In the genomic region with DNA sequence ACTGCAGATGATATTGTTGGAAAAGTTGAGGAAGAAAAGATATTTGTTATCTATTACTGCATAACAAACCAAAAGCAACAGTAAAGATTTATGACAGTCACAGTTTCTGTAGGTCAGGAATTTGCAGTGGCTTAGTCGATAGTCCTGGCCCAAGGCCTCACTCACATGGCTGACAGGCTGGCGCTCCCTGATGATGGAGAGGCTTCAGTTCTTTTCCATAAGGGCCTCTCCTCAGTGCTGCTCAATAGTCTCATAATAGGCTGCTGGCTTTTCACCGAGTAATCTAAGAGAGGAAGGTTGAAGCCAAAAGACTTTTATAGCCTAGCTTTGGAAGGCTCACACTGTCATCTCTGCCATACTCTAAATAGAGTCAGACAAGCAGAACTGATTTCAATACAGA, we compare ENCODE assay signal across 7 cellular contexts. TPM values are rescaled to one million over a fixed set of nuclear protein-coding genes. Genes with fewer than 3 reads are reported as not detected.
DNase-seq lines count a peak whose midpoint lies in the region; ATAC-seq and TF ChIP-seq lines count a peak whose summit lies in the region.

No MANE protein-coding gene starts in this region.

- no peaks in the 10 kb centered on the region for H3K9me3 Mint-ChIP-seq in activated CD8-positive, alpha-beta T cell treated with anti-CD3 and anti-CD28 coated beads for 36 hours

- H3K27ac ChIP-seq in heart left ventricle (peak overlapping the region in 11 of 12 donors; percentile 32 to 84 (median 55)), testis (peak overlapping the region; percentile 29 to 65)

- CTCF ChIA-PET in activated CD8-positive, alpha-beta T cell treated with anti-CD3 and anti-CD28 coated beads for 36 hours (lab: Charles Lee), result no interaction called here

- no peak for TF ChIP-seq POLR2A in heart left ventricle (IDR thresholded peaks at IDR 0.05)
- TF ChIP-seq POLR2A in testis (IDR thresholded peaks at IDR 0.05), result no peak

- H3K4me1 ChIP-seq in heart left ventricle, result peaks cover 0 to 73% (median 49%) of the 10 kb centered on the region in 12 donors
- H3K4me1 ChIP-seq in testis, result peaks cover 36% of the 10 kb centered on the region

- peaks cover 0 to 9% (median 0%) of the 10 kb centered on the region in 9 donors for H3K36me3 ChIP-seq in heart left ventricle
- no peaks in the 10 kb centered on the region for H3K36me3 ChIP-seq in testis (ENCODE audit: low read depth, missing control alignments)

- peaks cover 70% of the 10 kb centered on the region for H3K4me1 Mint-ChIP-seq in activated CD8-positive, alpha-beta T cell treated with anti-CD3 and anti-CD28 coated beads for 36 hours (ENCODE audit: low read depth)

- WGBS in heart left ventricle, 4 donors, result 24 to 45% (median 37%) methylated on average over 3 of the region's 3 CpGs
- 30 to 32% methylated on average over 3 of the region's 3 CpGs for WGBS in testis, 2 donors

- no peak for TF ChIP-seq CTCF in heart left ventricle (IDR thresholded peaks at IDR 0.05)
- TF ChIP-seq CTCF in testis (IDR thresholded peaks at IDR 0.05), result no peak
- TF ChIP-seq CTCF in activated CD8-positive, alpha-beta T cell treated with anti-CD3 and anti-CD28 coated beads for 36 hours (IDR thresholded peaks at IDR 0.05), result no peak
- TF ChIP-seq CTCF in GM10266 (IDR thresholded peaks at IDR 0.05; ENCODE audit: control insufficient read depth, insufficient read depth, low read depth, missing control alignments), result no peak

- peak; percentile 74 to 91 (median 89) for ATAC-seq in heart left ventricle
- no peak for ATAC-seq in activated CD8-positive, alpha-beta T cell treated with anti-CD3 and anti-CD28 coated beads for 36 hours

- H3K27me3 ChIP-seq in heart left ventricle (no peaks in the 10 kb centered on the region), testis (no peaks in the 10 kb centered on the region)

- peak; percentile 3 for DNase-seq in EL
- peak; percentile 27 for DNase-seq in NCI-H2107 treated with DMSO at 0.1 percent for 48 hours (lab: John Stamatoyannopoulos, UW; ENCODE audit: unreplicated experiment)
- DNase-seq in heart left ventricle, result peak; percentile 18 to 59 (median 40)
- DNase-seq in testis, result no peak
- no peak for DNase-seq in AML-193 (lab: John Stamatoyannopoulos, UW)
- no peak for DNase-seq in activated CD8-positive, alpha-beta T cell treated with anti-CD3 and anti-CD28 coated beads for 36 hours
- no peak for DNase-seq in GM10266 (ENCODE audit: extremely low spot score)

- H3K4me3 ChIP-seq in heart left ventricle (no peak overlapping the region), testis (no peak overlapping the region)

- intact Hi-C loops in heart left ventricle (cut with DNase I), result loop anchor here in 1 of 10 donors (2.0 kb wide), 1 partner anchor 17 kb away; a partner anchor contains a TSS
- intact Hi-C loops in testis (cut with DNase I; ENCODE audit: low total_unique reads), result no loop called here
- intact Hi-C loops in activated CD8-positive, alpha-beta T cell treated with anti-CD3 and anti-CD28 coated beads for 36 hours (cut with micrococcal nuclease), result no loop called here

- H3K9me3 ChIP-seq in heart left ventricle (no peaks in the 10 kb centered on the region), testis (no peaks in the 10 kb centered on the region)

- H3K27ac Mint-ChIP-seq in activated CD8-positive, alpha-beta T cell treated with anti-CD3 and anti-CD28 coated beads for 36 hours, result no peak overlapping the region

- peaks cover 29% of the 10 kb centered on the region for H3K36me3 Mint-ChIP-seq in activated CD8-positive, alpha-beta T cell treated with anti-CD3 and anti-CD28 coated beads for 36 hours (ENCODE audit: low read depth)

- POLR2A ChIA-PET in activated CD8-positive, alpha-beta T cell treated with anti-CD3 and anti-CD28 coated beads for 36 hours (lab: Charles Lee), result no interaction called here

- H3K4me3 Mint-ChIP-seq in activated CD8-positive, alpha-beta T cell treated with anti-CD3 and anti-CD28 coated beads for 36 hours, result no peak overlapping the region

- no peaks in the 10 kb centered on the region for H3K27me3 Mint-ChIP-seq in activated CD8-positive, alpha-beta T cell treated with anti-CD3 and anti-CD28 coated beads for 36 hours

RNA-seq across cellular contexts. Expression of a gene that starts 17.7 kb away (rescaled TPM):
- 10 to 100 TPM; 12.9 to 50.0 (median 30.0) TPM for total RNA-seq in heart left ventricle
- polyA plus RNA-seq in heart left ventricle, result 10 to 100 TPM in 1 of 2 donors, 1 to 10 TPM in 1; 6.3 to 13.3 TPM
- total RNA-seq in testis, result 10 to 100 TPM; 52.3 to 69.0 TPM
- 43.1 TPM for polyA plus RNA-seq in testis (ENCODE audit: insufficient read depth, low read depth, low replicate concordance)
- total RNA-seq in activated CD8-positive, alpha-beta T cell treated with anti-CD3 and anti-CD28 coated beads for 36 hours, result 10 to 100 TPM; 68.2 to 78.7 TPM

RNA-seq across cellular contexts. Expression of a gene that starts 51.6 kb away (rescaled TPM):
- total RNA-seq in heart left ventricle, result 1 to 10 TPM; 4.1 to 8.7 (median 6.8) TPM
- polyA plus RNA-seq in heart left ventricle, result 1 to 10 TPM; 2.6 to 3.3 TPM
- total RNA-seq in testis, result 1 to 10 TPM; 5.9 to 8.8 TPM
- polyA plus RNA-seq in testis (ENCODE audit: insufficient read depth, low read depth, low replicate concordance), result 7.0 TPM
- total RNA-seq in activated CD8-positive, alpha-beta T cell treated with anti-CD3 and anti-CD28 coated beads for 36 hours, result 1 to 10 TPM; 1.6 to 2.2 TPM

Comparison
In these comparisons a context has a peak if more than half of its experiments do, and no peak if none do; other contexts are left out.
1. DNase-seq: peak in EL (single experiment), NCI-H2107 treated with DMSO at 0.1 percent for 48 hours (single experiment) and heart left ventricle (5 of 5); none in testis (single experiment), AML-193 (0 of 2), activated CD8-positive, alpha-beta T cell treated with anti-CD3 and anti-CD28 coated beads for 36 hours (single experiment) and GM10266 (single experiment).